9 cellular contexts compared by ENCODE assay signal in genomic region chr12:8493084-8493483, GRCh38. TPM values are rescaled to one million over a fixed set of nuclear protein-coding genes. Genes with fewer than 3 reads are reported as not detected.
A peak's percentile ranks its signal among the peaks of the same experiment; 100 is the strongest.
DNase-seq lines count a peak whose midpoint lies in the region; ATAC-seq and TF ChIP-seq lines count a peak whose summit lies in the region.
"Had no signal": no experiment of that assay in that cellular context is flagged by ENCODE, and none has a peak within 500 bp of the region (broad histone marks: within the 10 kb centered on the region; RNA-seq: fewer than 3 reads in every experiment).

No MANE protein-coding gene starts in this region.

- CTCF ChIA-PET in T-cell (lab: Charles Lee): no interaction called here

- in situ Hi-C loops in brain microvascular endothelial cell (cut with HindIII; ENCODE audit: low pct_ligation_motif_present, low sequenced_read_pairs): no loop called here

- peaks cover 16 to 26% (median 20%) of the 10 kb centered on the region in 3 donors for H3K4me1 Mint-ChIP-seq in T-cell

- TF ChIP-seq CTCF in lower lobe of right lung (IDR thresholded peaks at IDR 0.05) (no peak), brain microvascular endothelial cell (IDR thresholded peaks at IDR 0.05; ENCODE audit: low read depth, low read length, missing control alignments) (no peak)

- DNase-seq in activated T-cell treated with anti-CD3 and anti-CD28 coated beads for 24 hours (ENCODE audit: low read depth) (peak; percentile 53), T-cell (peak in 12 of 34 experiments; percentile 3 to 38 (median 17)), lower lobe of right lung (no peak), NCI-H2081 (lab: John Stamatoyannopoulos, UW) (no peak), brain microvascular endothelial cell (no peak), kidney glomerular epithelial cell (lab: John Stamatoyannopoulos, UW) (no peak)
- no peak for DNase-seq in activated T-cell treated with anti-CD3 and anti-CD28 coated beads, Interleukin-2, amount 50 U/mL, for 1 hour

- no peak overlapping the region for H3K4me3 Mint-ChIP-seq in T-cell

- no peaks in the 10 kb centered on the region for H3K9me3 Mint-ChIP-seq in T-cell

- H3K27ac Mint-ChIP-seq in T-cell: peak overlapping the region; percentile 57 to 84

- no peaks in the 10 kb centered on the region for H3K36me3 Mint-ChIP-seq in T-cell

- H3K27ac ChIP-seq in lower lobe of right lung (peak overlapping the region; percentile 22), brain microvascular endothelial cell (no peak overlapping the region)

- no peaks in the 10 kb centered on the region for H3K4me1 ChIP-seq in lower lobe of right lung

- H3K36me3 ChIP-seq in lower lobe of right lung (no peaks in the 10 kb centered on the region), brain microvascular endothelial cell (replicated peaks) (no peaks in the 10 kb centered on the region)

- no peaks in the 10 kb centered on the region for H3K27me3 Mint-ChIP-seq in T-cell

- no peaks in the 10 kb centered on the region for H3K9me3 ChIP-seq in lower lobe of right lung

- intact Hi-C loops in lower lobe of right lung (cut with DNase I): no loop called here

- H3K27me3 ChIP-seq in lower lobe of right lung (ENCODE audit: low read depth): peaks cover 8% of the 10 kb centered on the region
- H3K27me3 ChIP-seq in brain microvascular endothelial cell (replicated peaks): no peaks in the 10 kb centered on the region

- POLR2A ChIA-PET in T-cell (lab: Charles Lee): interaction anchor here in 1 of 2 donors (0.5 kb wide), 1 partner anchor 535 kb away, joined by 3 read pairs; no protein-coding TSS in a partner anchor

- H3K4me3 ChIP-seq in lower lobe of right lung (no peak overlapping the region), brain microvascular endothelial cell (ENCODE audit: low read depth, low read length) (no peak overlapping the region)

- ATAC-seq in HG03025 (IDR thresholded peaks at IDR 0.05; ENCODE audit: low FRiP score, unreplicated experiment): peak; percentile 96
- peak; percentile 93 to 98 (median 95) for ATAC-seq in T-cell (replicated peaks in 1 of 4)
- ATAC-seq in lower lobe of right lung: peak; percentile 82 to 88

RNA-seq across cellular contexts. Expression of gene CLEC4D, which starts 20.2 kb away (rescaled TPM):
- not detected for total RNA-seq in T-cell
- 1.4 TPM for total RNA-seq in lower lobe of right lung
- total RNA-seq: fibroblast of lung had no signal

RNA-seq across cellular contexts. Expression of gene CLEC6A, which starts 37.3 kb away (rescaled TPM):
- total RNA-seq in T-cell (not detected), lower lobe of right lung (3.4 TPM)
- total RNA-seq: fibroblast of lung had no signal

RNA-seq across cellular contexts. Expression of gene CLEC4E, which starts 47.6 kb away (rescaled TPM):
- total RNA-seq in T-cell (not detected), lower lobe of right lung (21.5 TPM)
- total RNA-seq: fibroblast of lung had no signal

Comparison
In these comparisons a context has a peak if more than half of its experiments do, and no peak if none do; other contexts are left out.
1. RNA of gene CLEC4E, which starts 47.6 kb away (total RNA-seq): 21.5 TPM in lower lobe of right lung (single experiment); not detected in T-cell; every median in the first group is over 10 times any median in the second.
2. Peak in every context shown above with its lines, with median percentiles within 50 percentile points of each other: ATAC-seq.